ENCODE assay signal across 1 cellular context in the genomic region with DNA sequence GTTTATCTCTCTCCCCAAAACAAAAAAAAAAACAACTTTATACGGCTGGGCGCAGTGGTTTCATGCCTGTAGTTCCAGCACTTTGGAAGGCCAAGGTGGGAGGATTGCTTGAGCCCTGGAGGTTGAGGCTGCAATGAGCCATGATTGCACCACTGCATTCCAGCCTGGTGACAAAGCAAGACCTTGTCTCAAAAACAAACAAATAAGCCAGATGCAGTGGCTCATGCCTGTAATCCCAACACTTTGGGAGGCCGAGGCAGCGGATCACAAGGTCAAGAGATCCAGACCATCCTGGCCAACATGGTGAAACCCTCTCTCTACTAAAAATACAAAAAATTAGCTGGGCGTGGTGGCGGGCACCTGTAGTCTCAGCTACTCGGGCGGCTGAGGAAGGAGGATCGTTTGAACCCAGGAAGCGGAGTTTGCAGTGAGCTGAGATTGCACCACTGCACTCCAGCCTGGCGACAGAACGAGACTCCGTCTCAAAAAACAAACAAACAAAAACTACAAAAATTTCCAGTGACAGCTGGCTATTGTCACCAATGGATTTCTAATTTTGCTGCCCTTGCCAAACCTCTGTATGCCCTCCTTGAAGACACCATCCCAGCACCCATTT.
A peak's percentile ranks its signal among the peaks of the same experiment; 100 is the strongest.
TF ChIP-seq lines count a peak whose summit lies in the region.
"Not testable (repeated sequence)": the region's sequence is repeated elsewhere in the genome, so short reads cannot be mapped to it uniquely, and the experiment has no call there.

No MANE protein-coding gene starts in this region.

TF ChIP-seq in HepG2, 621 proteins besides CTCF, POLR2A, EP300 and RAD21 (continued from another document and continues in another):
- peak; percentile 100 for TF ChIP-seq ZNF770 (CRISPR knock-in tag; IDR thresholded peaks at IDR 0.05)
- TF ChIP-seq ZMYM2 (CRISPR knock-in tag; IDR thresholded peaks at IDR 0.05): peak; percentile 92
- TF ChIP-seq TFE3 (CRISPR knock-in tag; IDR thresholded peaks at IDR 0.05): peak; percentile 38; the same call in 1 of the 2 replicates
- TF ChIP-seq ZBTB3 (CRISPR knock-in tag; IDR thresholded peaks at IDR 0.05; ENCODE audit: borderline replicate concordance, low read depth): peak; percentile 71; the same call in 1 of the 2 replicates
- TF ChIP-seq, protein P1, sequence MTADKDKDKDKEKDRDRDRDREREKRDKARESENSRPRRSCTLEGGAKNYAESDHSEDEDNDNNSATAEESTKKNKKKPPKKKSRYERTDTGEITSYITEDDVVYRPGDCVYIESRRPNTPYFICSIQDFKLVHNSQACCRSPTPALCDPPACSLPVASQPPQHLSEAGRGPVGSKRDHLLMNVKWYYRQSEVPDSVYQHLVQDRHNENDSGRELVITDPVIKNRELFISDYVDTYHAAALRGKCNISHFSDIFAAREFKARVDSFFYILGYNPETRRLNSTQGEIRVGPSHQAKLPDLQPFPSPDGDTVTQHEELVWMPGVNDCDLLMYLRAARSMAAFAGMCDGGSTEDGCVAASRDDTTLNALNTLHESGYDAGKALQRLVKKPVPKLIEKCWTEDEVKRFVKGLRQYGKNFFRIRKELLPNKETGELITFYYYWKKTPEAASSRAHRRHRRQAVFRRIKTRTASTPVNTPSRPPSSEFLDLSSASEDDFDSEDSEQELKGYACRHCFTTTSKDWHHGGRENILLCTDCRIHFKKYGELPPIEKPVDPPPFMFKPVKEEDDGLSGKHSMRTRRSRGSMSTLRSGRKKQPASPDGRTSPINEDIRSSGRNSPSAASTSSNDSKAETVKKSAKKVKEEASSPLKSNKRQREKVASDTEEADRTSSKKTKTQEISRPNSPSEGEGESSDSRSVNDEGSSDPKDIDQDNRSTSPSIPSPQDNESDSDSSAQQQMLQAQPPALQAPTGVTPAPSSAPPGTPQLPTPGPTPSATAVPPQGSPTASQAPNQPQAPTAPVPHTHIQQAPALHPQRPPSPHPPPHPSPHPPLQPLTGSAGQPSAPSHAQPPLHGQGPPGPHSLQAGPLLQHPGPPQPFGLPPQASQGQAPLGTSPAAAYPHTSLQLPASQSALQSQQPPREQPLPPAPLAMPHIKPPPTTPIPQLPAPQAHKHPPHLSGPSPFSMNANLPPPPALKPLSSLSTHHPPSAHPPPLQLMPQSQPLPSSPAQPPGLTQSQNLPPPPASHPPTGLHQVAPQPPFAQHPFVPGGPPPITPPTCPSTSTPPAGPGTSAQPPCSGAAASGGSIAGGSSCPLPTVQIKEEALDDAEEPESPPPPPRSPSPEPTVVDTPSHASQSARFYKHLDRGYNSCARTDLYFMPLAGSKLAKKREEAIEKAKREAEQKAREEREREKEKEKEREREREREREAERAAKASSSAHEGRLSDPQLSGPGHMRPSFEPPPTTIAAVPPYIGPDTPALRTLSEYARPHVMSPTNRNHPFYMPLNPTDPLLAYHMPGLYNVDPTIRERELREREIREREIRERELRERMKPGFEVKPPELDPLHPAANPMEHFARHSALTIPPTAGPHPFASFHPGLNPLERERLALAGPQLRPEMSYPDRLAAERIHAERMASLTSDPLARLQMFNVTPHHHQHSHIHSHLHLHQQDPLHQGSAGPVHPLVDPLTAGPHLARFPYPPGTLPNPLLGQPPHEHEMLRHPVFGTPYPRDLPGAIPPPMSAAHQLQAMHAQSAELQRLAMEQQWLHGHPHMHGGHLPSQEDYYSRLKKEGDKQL (CRISPR knock-in tag; IDR thresholded peaks at IDR 0.05; ENCODE audit: low read depth): peak; percentile 62; the same call in 1 of the 2 replicates
- TF ChIP-seq JUN (CRISPR knock-in tag; IDR thresholded peaks at IDR 0.05): peak; percentile 87
- TF ChIP-seq SIX4 (CRISPR knock-in tag; IDR thresholded peaks at IDR 0.05): 0 out of 2 replicates have a peak, but pooled peaks have one; percentile 41
- peak; percentile 65; the same call in 1 of the 2 replicates for TF ChIP-seq ADNP (CRISPR knock-in tag; IDR thresholded peaks at IDR 0.05)
- peak; percentile 94 for TF ChIP-seq ZNF644 (CRISPR knock-in tag; IDR thresholded peaks at IDR 0.05; ENCODE audit: low read depth)
- TF ChIP-seq MIER3 (CRISPR knock-in tag; IDR thresholded peaks at IDR 0.05; ENCODE audit: borderline replicate concordance): 0 out of 2 replicates have a peak, but pooled peaks have one; percentile 28
- TF ChIP-seq HNF4A (CRISPR knock-in tag; IDR thresholded peaks at IDR 0.05): peak; percentile 33
- peak; percentile 32; the same call in 1 of the 2 replicates for TF ChIP-seq BCL6 (CRISPR knock-in tag; IDR thresholded peaks at IDR 0.05)
- TF ChIP-seq POGZ (CRISPR knock-in tag; IDR thresholded peaks at IDR 0.05): peak; percentile 81
- TF ChIP-seq MEF2D (CRISPR knock-in tag; IDR thresholded peaks at IDR 0.05): 0 out of 2 replicates have a peak, but pooled peaks have one; percentile 25
- peak; percentile 28; the same call in 1 of the 2 replicates for TF ChIP-seq ZNF12 (CRISPR knock-in tag; IDR thresholded peaks at IDR 0.05)
- peak; percentile 84; the same call in 1 of the 2 replicates for TF ChIP-seq CBX5 (CRISPR knock-in tag; IDR thresholded peaks at IDR 0.05; ENCODE audit: borderline replicate concordance)
- peak; percentile 94 for TF ChIP-seq JUND (CRISPR knock-in tag; IDR thresholded peaks at IDR 0.05)
- TF ChIP-seq, protein P2, sequence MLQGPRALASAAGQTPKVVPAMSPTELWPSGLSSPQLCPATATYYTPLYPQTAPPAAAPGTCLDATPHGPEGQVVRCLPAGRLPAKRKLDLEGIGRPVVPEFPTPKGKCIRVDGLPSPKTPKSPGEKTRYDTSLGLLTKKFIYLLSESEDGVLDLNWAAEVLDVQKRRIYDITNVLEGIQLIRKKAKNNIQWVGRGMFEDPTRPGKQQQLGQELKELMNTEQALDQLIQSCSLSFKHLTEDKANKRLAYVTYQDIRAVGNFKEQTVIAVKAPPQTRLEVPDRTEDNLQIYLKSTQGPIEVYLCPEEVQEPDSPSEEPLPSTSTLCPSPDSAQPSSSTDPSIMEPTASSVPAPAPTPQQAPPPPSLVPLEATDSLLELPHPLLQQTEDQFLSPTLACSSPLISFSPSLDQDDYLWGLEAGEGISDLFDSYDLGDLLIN (CRISPR knock-in tag; IDR thresholded peaks at IDR 0.05; ENCODE audit: borderline replicate concordance): 0 out of 2 replicates have a peak, but pooled peaks have one; percentile 40
- peak; percentile 73; the same call in 1 of the 2 replicates for TF ChIP-seq HMG20A (CRISPR knock-in tag; IDR thresholded peaks at IDR 0.05; ENCODE audit: borderline replicate concordance)
- TF ChIP-seq ZNF614 (CRISPR knock-in tag; IDR thresholded peaks at IDR 0.05; ENCODE audit: borderline replicate concordance): peak; percentile 63; the same call in 1 of the 2 replicates
- TF ChIP-seq ZBTB38 (CRISPR knock-in tag; IDR thresholded peaks at IDR 0.05): peak; percentile 64; the same call in 1 of the 2 replicates
- 0 out of 2 replicates have a peak, but pooled peaks have one; percentile 47 for TF ChIP-seq ZNF503 (CRISPR knock-in tag; IDR thresholded peaks at IDR 0.05)
- TF ChIP-seq TEAD3 (CRISPR knock-in tag; optimal IDR thresholded peaks at IDR 0.05; ENCODE audit: borderline replicate concordance): peak; percentile 99
- peak; percentile 89 for TF ChIP-seq ZNF441 (CRISPR knock-in tag; IDR thresholded peaks at IDR 0.05; ENCODE audit: borderline replicate concordance)
- TF ChIP-seq, protein P3, sequence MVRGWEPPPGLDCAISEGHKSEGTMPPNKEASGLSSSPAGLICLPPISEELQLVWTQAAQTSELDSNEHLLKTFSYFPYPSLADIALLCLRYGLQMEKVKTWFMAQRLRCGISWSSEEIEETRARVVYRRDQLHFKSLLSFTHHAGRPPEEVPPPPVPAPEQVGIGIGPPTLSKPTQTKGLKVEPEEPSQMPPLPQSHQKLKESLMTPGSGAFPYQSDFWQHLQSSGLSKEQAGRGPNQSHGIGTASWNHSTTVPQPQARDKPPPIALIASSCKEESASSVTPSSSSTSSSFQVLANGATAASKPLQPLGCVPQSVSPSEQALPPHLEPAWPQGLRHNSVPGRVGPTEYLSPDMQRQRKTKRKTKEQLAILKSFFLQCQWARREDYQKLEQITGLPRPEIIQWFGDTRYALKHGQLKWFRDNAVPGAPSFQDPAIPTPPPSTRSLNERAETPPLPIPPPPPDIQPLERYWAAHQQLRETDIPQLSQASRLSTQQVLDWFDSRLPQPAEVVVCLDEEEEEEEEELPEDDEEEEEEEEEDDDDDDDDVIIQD (CRISPR knock-in tag; IDR thresholded peaks at IDR 0.05; ENCODE audit: low read depth): peak; percentile 73; the same call in 1 of the 2 replicates
- peak; percentile 69 for TF ChIP-seq SAP130 (CRISPR knock-in tag; IDR thresholded peaks at IDR 0.05; ENCODE audit: low read depth)
- peak; percentile 24; the same call in 1 of the 2 replicates for TF ChIP-seq YEATS2 (CRISPR knock-in tag; IDR thresholded peaks at IDR 0.05; ENCODE audit: borderline replicate concordance)
- TF ChIP-seq HOXA3 (CRISPR knock-in tag; IDR thresholded peaks at IDR 0.05): peak; percentile 55
- TF ChIP-seq ZNF331 (CRISPR knock-in tag; IDR thresholded peaks at IDR 0.05): peak; percentile 56; the same call in 1 of the 2 replicates
- TF ChIP-seq SMAD3 (CRISPR knock-in tag; IDR thresholded peaks at IDR 0.05): peak; percentile 44; the same call in 1 of the 2 replicates
- TF ChIP-seq ZMYM3 (CRISPR knock-in tag; IDR thresholded peaks at IDR 0.05): peak; percentile 95
- TF ChIP-seq, protein P4, sequence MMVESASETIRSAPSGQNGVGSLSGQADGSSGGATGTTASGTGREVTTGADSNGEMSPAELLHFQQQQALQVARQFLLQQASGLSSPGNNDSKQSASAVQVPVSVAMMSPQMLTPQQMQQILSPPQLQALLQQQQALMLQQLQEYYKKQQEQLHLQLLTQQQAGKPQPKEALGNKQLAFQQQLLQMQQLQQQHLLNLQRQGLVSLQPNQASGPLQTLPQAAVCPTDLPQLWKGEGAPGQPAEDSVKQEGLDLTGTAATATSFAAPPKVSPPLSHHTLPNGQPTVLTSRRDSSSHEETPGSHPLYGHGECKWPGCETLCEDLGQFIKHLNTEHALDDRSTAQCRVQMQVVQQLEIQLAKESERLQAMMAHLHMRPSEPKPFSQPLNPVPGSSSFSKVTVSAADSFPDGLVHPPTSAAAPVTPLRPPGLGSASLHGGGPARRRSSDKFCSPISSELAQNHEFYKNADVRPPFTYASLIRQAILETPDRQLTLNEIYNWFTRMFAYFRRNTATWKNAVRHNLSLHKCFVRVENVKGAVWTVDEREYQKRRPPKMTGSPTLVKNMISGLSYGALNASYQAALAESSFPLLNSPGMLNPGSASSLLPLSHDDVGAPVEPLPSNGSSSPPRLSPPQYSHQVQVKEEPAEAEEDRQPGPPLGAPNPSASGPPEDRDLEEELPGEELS (CRISPR knock-in tag; IDR thresholded peaks at IDR 0.05): peak; percentile 85
- peak; percentile 76 for TF ChIP-seq SALL1 (CRISPR knock-in tag; IDR thresholded peaks at IDR 0.05)
- 0 out of 2 replicates have a peak, but pooled peaks have one; percentile 19 for TF ChIP-seq ELF3 (CRISPR knock-in tag; IDR thresholded peaks at IDR 0.05)
- TF ChIP-seq ATF2 (CRISPR knock-in tag; IDR thresholded peaks at IDR 0.05): peak; percentile 59; the same call in 1 of the 2 replicates
- TF ChIP-seq ZMYM4 (CRISPR knock-in tag; IDR thresholded peaks at IDR 0.05): peak; percentile 36; the same call in 1 of the 2 replicates
- not testable (repeated sequence) for TF ChIP-seq FOXA1, SOX6 (IDR thresholded peaks at IDR 0.05)
- peak; percentile 55 for TF ChIP-seq FOXA1 (CRISPR knock-in tag; IDR thresholded peaks at IDR 0.05)
- TF ChIP-seq ZNF3 (CRISPR knock-in tag; IDR thresholded peaks at IDR 0.05): peak; percentile 82
- peak; percentile 62; the same call in 1 of the 2 replicates for TF ChIP-seq SOX6 (CRISPR knock-in tag; IDR thresholded peaks at IDR 0.05)
- 0 out of 2 replicates have a peak, but pooled peaks have one; percentile 20 for TF ChIP-seq ISL2 (CRISPR knock-in tag; IDR thresholded peaks at IDR 0.05)
- TF ChIP-seq SOX5 (CRISPR knock-in tag; IDR thresholded peaks at IDR 0.05; ENCODE audit: borderline replicate concordance): peak; percentile 59; the same call in 1 of the 2 replicates
